ENCODE assay signal across 13 cellular contexts in genomic region chr10:124249196-124249595, GRCh38.
DNase-seq lines count a peak whose midpoint lies in the region; ATAC-seq and TF ChIP-seq lines count a peak whose summit lies in the region.
"Had no signal": no experiment of that assay in that cellular context is flagged by ENCODE, and none has a peak within 500 bp of the region (broad histone marks: within the 10 kb centered on the region; RNA-seq: fewer than 3 reads in every experiment).

No MANE protein-coding gene starts in this region.

- H4K20me1 ChIP-seq in OCI-LY7 (ENCODE audit: insufficient read depth, low read length), result no peaks in the 10 kb centered on the region

- BruUV-seq in OCI-LY7 (replicated peaks; lab: Mats Ljungman, UMichigan), result no TSS peak

- no peaks in the 10 kb centered on the region for H3K79me2 ChIP-seq in OCI-LY7 (ENCODE audit: insufficient read depth, low read depth, low read length)

- TF ChIP-seq POLR2A in suprapubic skin (IDR thresholded peaks at IDR 0.05), result no peak

- H3K27ac ChIP-seq in OCI-LY7 (ENCODE audit: low read depth, low read length, poor library complexity, severe bottlenecking), result no peak overlapping the region
- no peak overlapping the region for H3K27ac ChIP-seq in lower lobe of right lung
- H3K27ac ChIP-seq in suprapubic skin, result no peak overlapping the region
- H3K27ac ChIP-seq: C4-2B, HL-60 had no signal

- peak; percentile 27 for DNase-seq in activated effector memory CD4-positive, alpha-beta T cell treated with anti-CD3 and anti-CD28 coated beads, Interleukin-2, amount 50 U/mL, for 16 hours
- no peak for DNase-seq in activated effector memory CD4-positive, alpha-beta T cell treated with Interleukin-2 at 50 U/mL for 16 hours
- DNase-seq in OCI-LY7 (ENCODE audit: low spot score) (no peak), lower lobe of right lung (peak; percentile 23), suprapubic skin (ENCODE audit: low spot score in 2 of 2) (peak; percentile 6 to 52), HK-2 (ENCODE audit: unreplicated experiment) (no peak), NCI-H748 (lab: John Stamatoyannopoulos, UW; ENCODE audit: unreplicated experiment) (no peak), SHP77 treated with DMSO at 0.1 percent for 48 hours (lab: John Stamatoyannopoulos, UW) (no peak)
- DNase-seq: CD4-positive, alpha-beta T cell had no signal

- H3K4me2 ChIP-seq in OCI-LY7 (ENCODE audit: low read length), result 0 out of 2 replicates have a peak overlapping the region, but pooled peaks have one; percentile 11

- intact Hi-C loops in OCI-LY7 (cut with micrococcal nuclease; ENCODE audit: unreplicated experiment), result no loop called here
- intact Hi-C loops in lower lobe of right lung (cut with DNase I), result no loop called here

- no peak for TF ChIP-seq CTCF in OCI-LY7 (conservative IDR thresholded peaks at IDR 0.05; ENCODE audit: low read length)
- no peak for TF ChIP-seq CTCF in lower lobe of right lung (IDR thresholded peaks at IDR 0.05)
- no peak for TF ChIP-seq CTCF in suprapubic skin (IDR thresholded peaks at IDR 0.05)

- no peak for ATAC-seq in lower lobe of right lung

- no peak overlapping the region for H3K4me3 ChIP-seq in OCI-LY7 (ENCODE audit: low read depth, low read length, poor library complexity, severe bottlenecking)
- H3K4me3 ChIP-seq in lower lobe of right lung, result no peak overlapping the region
- no peak overlapping the region for H3K4me3 ChIP-seq in suprapubic skin
- H3K4me3 ChIP-seq: HAP-1 had no signal

- H2AFZ ChIP-seq in OCI-LY7 (ENCODE audit: low read length), result no peak overlapping the region

- H3K27me3 ChIP-seq in lower lobe of right lung (ENCODE audit: low read depth) (no peaks in the 10 kb centered on the region), suprapubic skin (no peaks in the 10 kb centered on the region)

- WGBS in suprapubic skin, result 78% methylated on average over 6 of the region's 6 CpGs

- no peaks in the 10 kb centered on the region for H3K9me2 ChIP-seq in OCI-LY7 (ENCODE audit: insufficient read depth, low read length)

- POLR2A ChIA-PET in OCI-LY7 (lab: Charles Lee), result no interaction called here

- no peak for TF ChIP-seq EP300 in suprapubic skin (IDR thresholded peaks at IDR 0.05)

- H3K9me3 ChIP-seq in OCI-LY7 (ENCODE audit: low read length) (no peaks in the 10 kb centered on the region), lower lobe of right lung (no peaks in the 10 kb centered on the region), suprapubic skin (no peaks in the 10 kb centered on the region)
- H3K9me3 ChIP-seq: Caco-2, HAP-1 had no signal

- H3K36me3 ChIP-seq in OCI-LY7 (ENCODE audit: insufficient read depth, low read length) (no peaks in the 10 kb centered on the region), lower lobe of right lung (no peaks in the 10 kb centered on the region), suprapubic skin (no peaks in the 10 kb centered on the region)
- H3K36me3 ChIP-seq: HAP-1 had no signal

- peaks cover 21% of the 10 kb centered on the region for H3K4me1 ChIP-seq in OCI-LY7 (ENCODE audit: insufficient read depth, low read length, poor library complexity, severe bottlenecking)
- peaks cover 5% of the 10 kb centered on the region for H3K4me1 ChIP-seq in lower lobe of right lung
- peaks cover 22% of the 10 kb centered on the region for H3K4me1 ChIP-seq in suprapubic skin
- H3K4me1 ChIP-seq: Caco-2, HAP-1 had no signal

- CTCF ChIA-PET in OCI-LY7 (lab: Charles Lee; ENCODE audit: unreplicated experiment), result no interaction called here

Comparison
In these comparisons a context has a peak if more than half of its experiments do, and no peak if none do; other contexts are left out.
1. DNase-seq: peak in activated effector memory CD4-positive, alpha-beta T cell treated with anti-CD3 and anti-CD28 coated beads, Interleukin-2, amount 50 U/mL, for 16 hours (single experiment), lower lobe of right lung (single experiment) and suprapubic skin (2 of 2); none in activated effector memory CD4-positive, alpha-beta T cell treated with Interleukin-2 at 50 U/mL for 16 hours (single experiment), OCI-LY7 (single experiment), HK-2 (single experiment), NCI-H748 (single experiment) and SHP77 treated with DMSO at 0.1 percent for 48 hours (single experiment).